ENCODE assay signal across 8 cellular contexts in the genomic region with DNA sequence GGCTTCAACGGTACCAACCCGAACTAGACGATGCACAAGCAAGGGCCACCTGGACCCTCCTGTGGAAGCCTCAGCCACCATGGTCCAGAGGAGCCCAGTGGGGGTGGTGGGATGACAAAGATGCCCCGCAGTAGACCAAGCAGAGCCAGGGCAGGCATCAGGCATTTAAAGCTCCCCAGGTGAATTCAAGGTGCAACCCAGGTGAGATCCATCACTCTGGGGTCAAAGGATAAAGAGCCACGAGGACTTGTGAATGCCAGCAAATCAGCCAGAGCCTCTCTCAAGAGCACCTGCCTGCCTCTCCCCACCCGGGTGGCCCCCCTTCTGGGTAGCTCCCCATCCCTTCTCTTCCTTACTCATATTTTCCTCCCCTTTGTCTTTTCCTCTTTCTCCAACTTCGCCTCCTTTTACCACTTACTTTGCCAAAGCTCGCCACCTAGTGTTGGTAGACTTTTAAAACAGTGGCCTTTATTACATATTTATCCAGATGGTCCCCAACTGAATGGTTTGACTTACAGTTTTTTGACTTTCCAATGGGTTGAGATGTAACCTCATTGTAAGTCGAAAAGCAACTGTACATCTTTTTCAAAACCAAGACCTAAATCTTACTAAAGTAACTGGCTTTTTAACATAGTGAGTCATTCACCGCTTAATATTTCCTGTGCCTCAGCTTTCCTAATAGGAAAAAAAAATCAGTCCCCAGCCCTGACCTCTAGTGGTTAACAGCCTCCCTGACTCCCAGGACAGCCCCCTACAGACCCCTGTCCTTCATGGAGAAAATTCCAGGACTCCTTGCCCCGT. TPM values are rescaled to one million over a fixed set of nuclear protein-coding genes. Genes with fewer than 3 reads are reported as not detected.
DNase-seq lines count a peak whose midpoint lies in the region; ATAC-seq and TF ChIP-seq lines count a peak whose summit lies in the region.

No MANE protein-coding gene starts in this region.

- H3K27ac Mint-ChIP-seq in brain, result peak overlapping the region in 2 of 5 experiments; percentile 4 to 22

- H3K4me1 ChIP-seq in transverse colon, result peaks cover 0 to 28% (median 14%) of the 10 kb centered on the region in 4 donors

- no peaks in the 10 kb centered on the region for H3K27me3 ChIP-seq in transverse colon

- no peak for ATAC-seq in GM19397 (IDR thresholded peaks at IDR 0.05; ENCODE audit: unreplicated experiment)

- WGBS in transverse colon (ENCODE audit: low coverage in 1 of 2), 2 donors, result 63 to 66% methylated on average over 8 to 11 of the region's 11 CpGs

- no peaks in the 10 kb centered on the region for H3K36me3 Mint-ChIP-seq in brain

- H3K9me3 ChIP-seq in transverse colon, result peaks cover 2 to 10% of the 10 kb centered on the region in 2 donors

- no peak overlapping the region for H3K4me3 ChIP-seq in transverse colon

- H3K27me3 Mint-ChIP-seq in brain, result peaks cover 17% of the 10 kb centered on the region

- in situ Hi-C loops in transverse colon (cut with MboI; ENCODE audit: low pct_ligation_motif_present in 1 of 4, low pct_unique_long_range_greater_than_20kb in 1 of 4, low sequenced_read_pairs in 3 of 4), result loop anchor here in 2 of 4 donors (10.0 kb wide), 2 partner anchors 73 to 143 kb away; no protein-coding TSS in a partner anchor

- peaks cover 0 to 7% (median 6%) of the 10 kb centered on the region in 5 experiments for H3K9me3 Mint-ChIP-seq in brain

- TF ChIP-seq EP300 in transverse colon (IDR thresholded peaks at IDR 0.05; ENCODE audit: low read depth), result no peak

- TF ChIP-seq POLR2A in transverse colon (IDR thresholded peaks at IDR 0.05), result no peak

- DNase-seq in NCI-H774 (lab: John Stamatoyannopoulos, UW) (peak; percentile 30), iris pigment epithelial cell (ENCODE audit: low read depth) (peak; percentile 51), transverse colon (no peak), NCI-H187 (lab: John Stamatoyannopoulos, UW) (no peak)

- H3K27ac ChIP-seq in C4-2B, result no peak overlapping the region
- no peak overlapping the region for H3K27ac ChIP-seq in transverse colon

- TF ChIP-seq CTCF in C4-2B (conservative IDR thresholded peaks at IDR 0.05) (peak; percentile 85), GM12874 (IDR thresholded peaks at IDR 0.05; ENCODE audit: insufficient read depth, low read depth, low read length) (peak; percentile 50; the same call in 1 of the 2 replicates), brain (conservative IDR thresholded peaks at IDR 0.05) (peak; percentile 72 to 80), transverse colon (IDR thresholded peaks at IDR 0.05) (peak in 3 of 5 experiments; percentile 21 to 39 (median 29))

- H3K4me3 Mint-ChIP-seq in brain, result no peak overlapping the region

- H3K36me3 ChIP-seq in transverse colon, result no peaks in the 10 kb centered on the region

- H3K4me1 Mint-ChIP-seq in brain, result no peaks in the 10 kb centered on the region

- intact Hi-C loops in transverse colon (cut with DNase I; ENCODE audit: low total_unique reads), result no loop called here

RNA-seq across cellular contexts. Expression of gene PLA2G4F, which starts 18.8 kb away (rescaled TPM):
- polyA plus RNA-seq in brain (ENCODE audit: insufficient read depth, low read depth, low replicate concordance), result not detected
- 100 to 1,000 TPM in 1 of 4 donors, 10 to 100 TPM in 3; 25.1 to 135 (median 78.0) TPM for total RNA-seq in transverse colon

RNA-seq across cellular contexts. Expression of gene PLA2G4D, which starts 43.3 kb away (rescaled TPM):
- 0.17 TPM for polyA plus RNA-seq in brain (ENCODE audit: insufficient read depth, low read depth, low replicate concordance)
- total RNA-seq in transverse colon, result under 1 TPM in 1 of 4 donors, not detected in 3; 0.16 TPM

Comparison
In these comparisons a context has a peak if more than half of its experiments do, and no peak if none do; other contexts are left out.
1. CTCF ChIP-seq: peak in every context shown above with its lines; median percentile 85 in C4-2B; 76 in brain; 50 in GM12874; 29 in transverse colon.
2. DNase-seq: peak in NCI-H774 (single experiment) and iris pigment epithelial cell (single experiment); none in transverse colon (single experiment) and NCI-H187 (0 of 2).